8 cellular contexts compared by ENCODE assay signal in genomic region chr6:137313928-137314855, GRCh38.
A peak's percentile ranks its signal among the peaks of the same experiment; 100 is the strongest.
DNase-seq lines count a peak whose midpoint lies in the region; ATAC-seq and TF ChIP-seq lines count a peak whose summit lies in the region.

No MANE protein-coding gene starts in this region.

- WGBS in body of pancreas, 2 donors: 12 to 18% methylated on average over 11 of the region's 11 CpGs

- no peak for TF ChIP-seq POLR2A in body of pancreas (IDR thresholded peaks at IDR 0.05)

- H3K4me1 ChIP-seq in body of pancreas: peaks cover 12% of the 10 kb centered on the region

- intact Hi-C loops in body of pancreas (cut with DNase I): no loop called here

- H3K27ac ChIP-seq in body of pancreas: no peak overlapping the region

- no peak overlapping the region for H3K4me3 ChIP-seq in body of pancreas

- H3K9me3 ChIP-seq in body of pancreas: no peaks in the 10 kb centered on the region

- peak; percentile 79 for TF ChIP-seq CTCF in AG09319 (IDR thresholded peaks at IDR 0.05; ENCODE audit: low read depth, low read length)
- TF ChIP-seq CTCF in body of pancreas (IDR thresholded peaks at IDR 0.05): peak; percentile 67 to 87 (median 77)

- ATAC-seq in GM19395 (IDR thresholded peaks at IDR 0.05; ENCODE audit: unreplicated experiment) (peak; percentile 71), body of pancreas (peak; percentile 84), HG03108 (IDR thresholded peaks at IDR 0.05; ENCODE audit: unreplicated experiment) (no peak)

- DNase-seq in AG09319 (ENCODE audit: extremely low read depth, low read depth) (no peak), NCI-H2029 treated with DMSO at 0.1 percent for 48 hours (lab: John Stamatoyannopoulos, UW) (peak; percentile 11), UCSD-AML1 (lab: John Stamatoyannopoulos, UW; ENCODE audit: unreplicated experiment) (peak; percentile 68), body of pancreas (peak; percentile 70 to 80 (median 74)), iPS-NIHi11 (ENCODE audit: low spot score) (peak; percentile 66), smooth muscle cell of the brain vasculature (ENCODE audit: low read depth, low spot score) (peak; percentile 81)

- H3K27me3 ChIP-seq in body of pancreas: no peaks in the 10 kb centered on the region

- H3K36me3 ChIP-seq in body of pancreas (replicated peaks in 1 of 2; ENCODE audit: insufficient read depth in 1 of 2, low read depth in 2 of 2): no peaks in the 10 kb centered on the region
